In the genomic region with DNA sequence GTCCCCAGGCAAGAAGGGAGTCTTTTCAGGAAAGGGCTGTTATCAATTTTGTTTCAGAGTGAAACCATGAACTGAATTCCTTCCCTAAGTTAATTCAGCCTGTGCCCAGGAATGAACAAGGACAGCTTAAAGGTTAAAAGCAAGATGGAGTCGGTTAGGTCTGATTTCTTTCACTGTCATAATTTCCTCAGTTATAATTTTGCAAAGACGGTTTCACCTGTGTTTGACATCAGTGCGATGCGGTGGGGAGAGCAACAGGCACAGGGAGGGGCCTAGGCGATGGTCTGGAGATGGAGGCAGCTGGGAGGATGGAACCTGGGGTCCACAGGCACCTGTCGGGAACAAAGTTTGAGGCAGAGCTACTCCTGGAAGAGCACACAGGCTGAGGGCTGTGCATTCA, we compare ENCODE assay signal across 8 cellular contexts. TPM values are rescaled to one million over a fixed set of nuclear protein-coding genes. Genes with fewer than 3 reads are reported as not detected.
DNase-seq lines count a peak whose midpoint lies in the region; ATAC-seq and TF ChIP-seq lines count a peak whose summit lies in the region.

No MANE protein-coding gene starts in this region.

- H3K79me2 ChIP-seq in neural cell (replicated peaks; ENCODE audit: insufficient read depth, low read length), result no peaks in the 10 kb centered on the region

- no peak for TF ChIP-seq EP300 in neural cell (conservative IDR thresholded peaks at IDR 0.05; ENCODE audit: poor library complexity, severe bottlenecking)

- no peaks in the 10 kb centered on the region for H3F3A ChIP-seq in neural cell (ENCODE audit: insufficient read depth, low read length, poor library complexity, severe bottlenecking)

- no peaks in the 10 kb centered on the region for H3K9me2 ChIP-seq in neural cell (ENCODE audit: insufficient read depth, low read length)

- peak overlapping the region; percentile 84 to 99 (median 94) for H3K4me3 ChIP-seq in BLaER1 treated with 17β-estradiol and CSF1 and Interleukin-3, amounts not matched to agents 10 nM and 100 nM
- H3K4me3 ChIP-seq in MG63 (peak overlapping the region; percentile 81), duodenal mucosa (ENCODE audit: low read depth in 1 of 2, low read length in 2 of 2) (peak overlapping the region; percentile 94 to 100), neural cell (ENCODE audit: low read length) (peak overlapping the region; percentile 86)

- H4K20me1 ChIP-seq in BLaER1 treated with 17β-estradiol and CSF1 and Interleukin-3, amounts not matched to agents 10 nM and 100 nM, result peaks cover 0 to 57% (median 47%) of the 10 kb centered on the region in 11 experiments; a peak in 18 of 22 replicates
- no peaks in the 10 kb centered on the region for H4K20me1 ChIP-seq in neural cell (ENCODE audit: insufficient read depth)

- H2AFZ ChIP-seq in neural cell (ENCODE audit: low read depth, low read length), result no peak overlapping the region

- H3K4me2 ChIP-seq in BLaER1 treated with 17β-estradiol and CSF1 and Interleukin-3, amounts not matched to agents 10 nM and 100 nM, result peak overlapping the region; percentile 84 to 95 (median 92)
- H3K4me2 ChIP-seq in neural cell (ENCODE audit: low read length), result peak overlapping the region; percentile 52

- ATAC-seq in GM21381 (IDR thresholded peaks at IDR 0.05; ENCODE audit: unreplicated experiment) (no peak), HG03565 (IDR thresholded peaks at IDR 0.05; ENCODE audit: unreplicated experiment) (no peak)

- H3K9ac ChIP-seq in BLaER1 treated with 17β-estradiol and CSF1 and Interleukin-3, amounts not matched to agents 10 nM and 100 nM, result peak overlapping the region; percentile 85 to 96 (median 92)
- H3K9ac ChIP-seq in duodenal mucosa (ENCODE audit: low read depth in 1 of 2, low read length in 2 of 2) (peak overlapping the region; percentile 80 to 99), neural cell (ENCODE audit: low read length) (peak overlapping the region; percentile 72)

- peak overlapping the region in 10 of 11 experiments; percentile 41 to 90 (median 86); a peak in 18 of 22 replicates for H3K27ac ChIP-seq in BLaER1 treated with 17β-estradiol and CSF1 and Interleukin-3, amounts not matched to agents 10 nM and 100 nM
- H3K27ac ChIP-seq in duodenal mucosa (ENCODE audit: low read depth, low read length) (no peak overlapping the region), neural cell (ENCODE audit: low read length) (no peak overlapping the region)

- TF ChIP-seq RAD21 in neural cell (conservative IDR thresholded peaks at IDR 0.05), result no peak

- H3K9me3 ChIP-seq in BLaER1 treated with 17β-estradiol and CSF1 and Interleukin-3, amounts not matched to agents 10 nM and 100 nM (replicated peaks in 1 of 11), result no peaks in the 10 kb centered on the region
- H3K9me3 ChIP-seq in MG63, result no peaks in the 10 kb centered on the region; the same call in 1 of the 2 replicates
- no peaks in the 10 kb centered on the region for H3K9me3 ChIP-seq in duodenal mucosa (ENCODE audit: control insufficient read depth in 1 of 2, low read length in 2 of 2)
- no peaks in the 10 kb centered on the region for H3K9me3 ChIP-seq in neural cell (ENCODE audit: low read length)

- POLR2A ChIA-PET in HEK293T (lab: Yijun Ruan, JAX), result interaction anchor here (1.7 kb wide), 1 partner anchor 7 kb away, joined by 6 read pairs; no protein-coding TSS in a partner anchor

- in situ Hi-C loops in GM13977 (cut with MboI; ENCODE audit: low pct_unique_long_range_greater_than_20kb, low sequenced_read_pairs, unreplicated experiment), result no loop called here

- peaks cover 9 to 51% (median 41%) of the 10 kb centered on the region in 11 experiments for H3K36me3 ChIP-seq in BLaER1 treated with 17β-estradiol and CSF1 and Interleukin-3, amounts not matched to agents 10 nM and 100 nM
- H3K36me3 ChIP-seq in MG63 (peaks cover 53% of the 10 kb centered on the region), duodenal mucosa (ENCODE audit: control insufficient read depth in 1 of 2, insufficient read depth in 2 of 2, low read length in 2 of 2) (peaks cover 0 to 10% of the 10 kb centered on the region in 2 donors), neural cell (ENCODE audit: insufficient read depth, low read length) (no peaks in the 10 kb centered on the region)

- H3K27me3 ChIP-seq in BLaER1 treated with 17β-estradiol and CSF1 and Interleukin-3, amounts not matched to agents 10 nM and 100 nM, result no peaks in the 10 kb centered on the region
- H3K27me3 ChIP-seq in MG63 (no peaks in the 10 kb centered on the region), duodenal mucosa (ENCODE audit: control insufficient read depth in 1 of 2, insufficient read depth in 2 of 2, low read length in 2 of 2) (no peaks in the 10 kb centered on the region), neural cell (ENCODE audit: insufficient read depth, low read depth, low read length) (no peaks in the 10 kb centered on the region)

- CTCF ChIA-PET in HEK293T (lab: Yijun Ruan, JAX), result no interaction called here

- DNase-seq in MG63, result no peak
- no peak for DNase-seq in GM13977 (ENCODE audit: low spot score)
- DNase-seq in HEK293T (ENCODE audit: extremely low spot score), result no peak

- TF ChIP-seq CTCF in neural cell (IDR thresholded peaks at IDR 0.05; ENCODE audit: poor library complexity, severe bottlenecking), result no peak
- TF ChIP-seq CTCF in GM13977 (IDR thresholded peaks at IDR 0.05; ENCODE audit: extremely low read depth, insufficient read depth, missing control alignments), result no peak

- H3K4me1 ChIP-seq in BLaER1 treated with 17β-estradiol and CSF1 and Interleukin-3, amounts not matched to agents 10 nM and 100 nM, result peaks cover 23 to 34% (median 24%) of the 10 kb centered on the region in 10 experiments
- H3K4me1 ChIP-seq in duodenal mucosa (ENCODE audit: control insufficient read depth in 1 of 2, insufficient read depth in 2 of 2, low read length in 2 of 2), result peaks cover 5 to 37% of the 10 kb centered on the region in 2 donors

TF ChIP-seq in neural cell, 6 proteins besides CTCF, POLR2A, EP300 and RAD21 (continues in another document):
- TF ChIP-seq, protein P1, sequence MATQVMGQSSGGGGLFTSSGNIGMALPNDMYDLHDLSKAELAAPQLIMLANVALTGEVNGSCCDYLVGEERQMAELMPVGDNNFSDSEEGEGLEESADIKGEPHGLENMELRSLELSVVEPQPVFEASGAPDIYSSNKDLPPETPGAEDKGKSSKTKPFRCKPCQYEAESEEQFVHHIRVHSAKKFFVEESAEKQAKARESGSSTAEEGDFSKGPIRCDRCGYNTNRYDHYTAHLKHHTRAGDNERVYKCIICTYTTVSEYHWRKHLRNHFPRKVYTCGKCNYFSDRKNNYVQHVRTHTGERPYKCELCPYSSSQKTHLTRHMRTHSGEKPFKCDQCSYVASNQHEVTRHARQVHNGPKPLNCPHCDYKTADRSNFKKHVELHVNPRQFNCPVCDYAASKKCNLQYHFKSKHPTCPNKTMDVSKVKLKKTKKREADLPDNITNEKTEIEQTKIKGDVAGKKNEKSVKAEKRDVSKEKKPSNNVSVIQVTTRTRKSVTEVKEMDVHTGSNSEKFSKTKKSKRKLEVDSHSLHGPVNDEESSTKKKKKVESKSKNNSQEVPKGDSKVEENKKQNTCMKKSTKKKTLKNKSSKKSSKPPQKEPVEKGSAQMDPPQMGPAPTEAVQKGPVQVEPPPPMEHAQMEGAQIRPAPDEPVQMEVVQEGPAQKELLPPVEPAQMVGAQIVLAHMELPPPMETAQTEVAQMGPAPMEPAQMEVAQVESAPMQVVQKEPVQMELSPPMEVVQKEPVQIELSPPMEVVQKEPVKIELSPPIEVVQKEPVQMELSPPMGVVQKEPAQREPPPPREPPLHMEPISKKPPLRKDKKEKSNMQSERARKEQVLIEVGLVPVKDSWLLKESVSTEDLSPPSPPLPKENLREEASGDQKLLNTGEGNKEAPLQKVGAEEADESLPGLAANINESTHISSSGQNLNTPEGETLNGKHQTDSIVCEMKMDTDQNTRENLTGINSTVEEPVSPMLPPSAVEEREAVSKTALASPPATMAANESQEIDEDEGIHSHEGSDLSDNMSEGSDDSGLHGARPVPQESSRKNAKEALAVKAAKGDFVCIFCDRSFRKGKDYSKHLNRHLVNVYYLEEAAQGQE (IDR thresholded peaks at IDR 0.05; ENCODE audit: borderline replicate concordance), result no peak
- no peak for TF ChIP-seq TAF1 (IDR thresholded peaks at IDR 0.05; ENCODE audit: low read depth)

TF ChIP-seq in HEK293T, 16 proteins besides CTCF, POLR2A, EP300 and RAD21 (continues in another document):
- TF ChIP-seq, protein P2, sequence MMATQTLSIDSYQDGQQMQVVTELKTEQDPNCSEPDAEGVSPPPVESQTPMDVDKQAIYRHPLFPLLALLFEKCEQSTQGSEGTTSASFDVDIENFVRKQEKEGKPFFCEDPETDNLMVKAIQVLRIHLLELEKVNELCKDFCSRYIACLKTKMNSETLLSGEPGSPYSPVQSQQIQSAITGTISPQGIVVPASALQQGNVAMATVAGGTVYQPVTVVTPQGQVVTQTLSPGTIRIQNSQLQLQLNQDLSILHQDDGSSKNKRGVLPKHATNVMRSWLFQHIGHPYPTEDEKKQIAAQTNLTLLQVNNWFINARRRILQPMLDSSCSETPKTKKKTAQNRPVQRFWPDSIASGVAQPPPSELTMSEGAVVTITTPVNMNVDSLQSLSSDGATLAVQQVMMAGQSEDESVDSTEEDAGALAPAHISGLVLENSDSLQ (IDR thresholded peaks at IDR 0.05), result no peak
- TF ChIP-seq SP1 (IDR thresholded peaks at IDR 0.05) (no peak), BHLHE40 (IDR thresholded peaks at IDR 0.05; ENCODE audit: borderline replicate concordance) (no peak), FOXA1 (IDR thresholded peaks at IDR 0.05) (no peak), CTBP1 (IDR thresholded peaks at IDR 0.05; ENCODE audit: borderline replicate concordance) (no peak), HDGF (IDR thresholded peaks at IDR 0.05; ENCODE audit: borderline replicate concordance) (no peak), LEF1 (IDR thresholded peaks at IDR 0.05; ENCODE audit: borderline replicate concordance) (no peak), NFRKB (IDR thresholded peaks at IDR 0.05) (no peak), ELF4 (IDR thresholded peaks at IDR 0.05) (no peak), L3MBTL2 (conservative IDR thresholded peaks at IDR 0.05) (no peak), FOXK2 (IDR thresholded peaks at IDR 0.05) (no peak), FOXM1 (IDR thresholded peaks at IDR 0.05; ENCODE audit: borderline replicate concordance) (no peak), ZNF384 (IDR thresholded peaks at IDR 0.05) (no peak)

RNA-seq across cellular contexts. Expression of a gene that starts 5.9 kb away (rescaled TPM):
- 2.6 and 4.2 TPM in 2 replicates for total RNA-seq in MG63 (2014; rRNA removed; shearing (Covaris generic); ENCODE audit: low replicate concordance)
- polyA plus RNA-seq in neural cell, result 6.0 and 8.8 TPM in 2 replicates
- 12.2 and 17.7 TPM in 2 replicates for polyA minus RNA-seq in neural cell

RNA-seq across cellular contexts. Expression of a gene that starts 9.5 kb away (rescaled TPM):
- total RNA-seq in MG63 (2014; rRNA removed; shearing (Covaris generic); ENCODE audit: low replicate concordance), result 4.6 and 7.6 TPM in 2 replicates
- 5.7 and 6.7 TPM in 2 replicates for polyA plus RNA-seq in neural cell
- polyA minus RNA-seq in neural cell, result 26.3 and 27.4 TPM in 2 replicates

RNA-seq across cellular contexts. Expression of a gene that starts 29.1 kb away (rescaled TPM):
- 7.6 and 8.9 TPM in 2 replicates for total RNA-seq in MG63 (2014; rRNA removed; shearing (Covaris generic); ENCODE audit: low replicate concordance)
- 16.8 and 23.3 TPM in 2 replicates for polyA plus RNA-seq in neural cell
- polyA minus RNA-seq in neural cell, result 62.4 and 65.0 TPM in 2 replicates

RNA-seq across cellular contexts. Expression of a gene that starts 51.1 kb away (rescaled TPM):
- total RNA-seq in MG63 (2014; rRNA removed; shearing (Covaris generic); ENCODE audit: low replicate concordance), result 3.3 and 5.7 TPM in 2 replicates
- 22.0 and 23.7 TPM in 2 replicates for polyA plus RNA-seq in neural cell
- polyA minus RNA-seq in neural cell, result 61.4 and 66.3 TPM in 2 replicates

Comparison
In these comparisons a context has a peak if more than half of its experiments do, and no peak if none do; other contexts are left out.
1. H3K27ac ChIP-seq: peak in BLaER1 treated with 17β-estradiol and CSF1 and Interleukin-3, amounts not matched to agents 10 nM and 100 nM (10 of 11); none in duodenal mucosa (single experiment) and neural cell (single experiment).
2. Peak in every context shown above with its lines, with median percentiles within 50 percentile points of each other: H3K4me3 ChIP-seq and H3K9ac ChIP-seq.